14 cellular contexts compared by ENCODE assay signal in the genomic region with DNA sequence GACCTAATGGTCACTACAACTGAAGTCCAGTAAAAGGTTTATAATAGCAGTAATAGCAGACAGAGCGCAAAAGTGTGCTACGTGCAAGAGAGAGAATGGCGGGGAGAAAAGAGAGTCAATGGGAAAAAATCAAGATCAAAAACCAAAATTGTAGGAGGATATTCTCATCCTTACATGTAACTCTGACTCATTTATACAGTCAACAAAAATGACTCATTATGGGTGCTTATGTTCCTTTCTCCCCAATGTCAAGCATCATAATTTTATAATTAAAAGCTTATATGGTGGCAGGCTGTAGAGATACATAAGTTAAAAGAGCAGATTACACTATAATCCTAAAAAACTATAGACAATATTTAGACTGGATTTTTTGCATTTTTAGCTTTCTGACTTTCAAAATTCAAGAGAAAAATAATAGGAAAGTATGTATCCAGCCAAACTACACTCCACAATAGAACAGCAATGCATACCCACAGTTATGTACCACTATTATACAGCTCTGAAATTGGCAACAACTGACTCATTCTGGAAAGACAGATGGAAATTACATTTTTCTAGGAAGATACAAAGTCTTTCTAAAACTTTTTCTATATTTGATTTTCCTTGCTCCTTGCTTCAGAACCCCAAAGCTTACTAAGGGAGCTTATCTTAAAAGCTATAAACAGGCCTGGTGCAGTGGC.
A peak's percentile ranks its signal among the peaks of the same experiment; 100 is the strongest.
DNase-seq lines count a peak whose midpoint lies in the region; ATAC-seq and TF ChIP-seq lines count a peak whose summit lies in the region.
"Had no signal": no experiment of that assay in that cellular context is flagged by ENCODE, and none has a peak within 500 bp of the region (broad histone marks: within the 10 kb centered on the region; RNA-seq: fewer than 3 reads in every experiment).

No MANE protein-coding gene starts in this region.

- TF ChIP-seq POLR2A in sigmoid colon (IDR thresholded peaks at IDR 0.05) = no peak

- no peaks in the 10 kb centered on the region for H3K9me3 Mint-ChIP-seq in activated naive CD8-positive, alpha-beta T cell treated with anti-CD3 and anti-CD28 coated beads, Interleukin-2, amount 10 ng/mL, durations not matched to agents 7 days and 5 days
- H3K9me3 Mint-ChIP-seq in activated naive CD8-positive, alpha-beta T cell treated with anti-CD3 and anti-CD28 coated beads for 36 hours = no peaks in the 10 kb centered on the region
- H3K9me3 Mint-ChIP-seq in WTC11 = no peaks in the 10 kb centered on the region

- DNase-seq in activated naive CD8-positive, alpha-beta T cell treated with anti-CD3 and anti-CD28 coated beads, Interleukin-2, amount 10 ng/mL, durations not matched to agents 7 days and 5 days = no peak
- DNase-seq in activated naive CD8-positive, alpha-beta T cell treated with anti-CD3 and anti-CD28 coated beads for 36 hours = no peak
- peak; percentile 67 for DNase-seq in fibroblast of peridontal ligament (ENCODE audit: extremely low read depth)
- DNase-seq in sigmoid colon = no peak
- no peak for DNase-seq in WTC11 (ENCODE audit: low spot score)
- DNase-seq in activated CD4-positive, CD25-positive, alpha-beta regulatory T cell treated with anti-CD3 and anti-CD28 coated beads, Interleukin-2, amount 50 U/mL, for 72 hours = no peak
- no peak for DNase-seq in posterior vena cava (ENCODE audit: low spot score)
- DNase-seq: cortex of kidney, foreskin melanocyte, NCI-H1436, NCI-H510A treated with DMSO at 0.1 percent for 48 hours, SIG-M5 had no signal

- no peaks in the 10 kb centered on the region for H3K9me3 ChIP-seq in sigmoid colon
- H3K9me3 ChIP-seq: thoracic aorta had no signal

- no peaks in the 10 kb centered on the region for H3K27me3 Mint-ChIP-seq in activated naive CD8-positive, alpha-beta T cell treated with anti-CD3 and anti-CD28 coated beads, Interleukin-2, amount 10 ng/mL, durations not matched to agents 7 days and 5 days
- no peaks in the 10 kb centered on the region for H3K27me3 Mint-ChIP-seq in activated naive CD8-positive, alpha-beta T cell treated with anti-CD3 and anti-CD28 coated beads for 36 hours
- H3K27me3 Mint-ChIP-seq in WTC11 (ENCODE audit: low read depth) = no peaks in the 10 kb centered on the region

- no peak for TF ChIP-seq CTCF in sigmoid colon (IDR thresholded peaks at IDR 0.05)
- no peak for TF ChIP-seq CTCF in WTC11 (IDR thresholded peaks at IDR 0.05)

- peaks cover 5% of the 10 kb centered on the region for H3K4me1 Mint-ChIP-seq in activated naive CD8-positive, alpha-beta T cell treated with anti-CD3 and anti-CD28 coated beads, Interleukin-2, amount 10 ng/mL, durations not matched to agents 7 days and 5 days
- H3K4me1 Mint-ChIP-seq in activated naive CD8-positive, alpha-beta T cell treated with anti-CD3 and anti-CD28 coated beads for 36 hours = peaks cover 13% of the 10 kb centered on the region
- H3K4me1 Mint-ChIP-seq in WTC11 = peaks cover 40% of the 10 kb centered on the region

- CTCF ChIA-PET in WTC11 (lab: Charles Lee) = no interaction called here

- no peak for ATAC-seq in activated naive CD8-positive, alpha-beta T cell treated with anti-CD3 and anti-CD28 coated beads, Interleukin-2, amount 10 ng/mL, durations not matched to agents 7 days and 5 days (ENCODE audit: low read depth)
- ATAC-seq in SK-N-SH treated with all-trans-retinoic acid at 6 μM for 48 hours (peak; percentile 67), WTC11 (no peak)

- POLR2A ChIA-PET in activated naive CD8-positive, alpha-beta T cell treated with anti-CD3 and anti-CD28 coated beads, Interleukin-2, amount 10 ng/mL, durations not matched to agents 7 days and 5 days (lab: Charles Lee) = interaction anchor here (0.6 to 0.8 kb wide), 2 partner anchors 28 to 41 kb away, joined by 3 to 5 read pairs; no protein-coding TSS in a partner anchor
- POLR2A ChIA-PET in WTC11 (lab: Charles Lee) = no interaction called here

- intact Hi-C loops in sigmoid colon (cut with DNase I) (no loop called here), posterior vena cava (cut with DNase I) (no loop called here)

- H3K4me3 ChIP-seq in sigmoid colon = no peak overlapping the region
- H3K4me3 ChIP-seq: thoracic aorta had no signal

- no peak for TF ChIP-seq EP300 in sigmoid colon (IDR thresholded peaks at IDR 0.05)

- no peak overlapping the region for H3K27ac ChIP-seq in sigmoid colon
- H3K27ac ChIP-seq: thoracic aorta had no signal

- peak overlapping the region; percentile 61 for H3K27ac Mint-ChIP-seq in activated naive CD8-positive, alpha-beta T cell treated with anti-CD3 and anti-CD28 coated beads, Interleukin-2, amount 10 ng/mL, durations not matched to agents 7 days and 5 days
- no peak overlapping the region for H3K27ac Mint-ChIP-seq in activated naive CD8-positive, alpha-beta T cell treated with anti-CD3 and anti-CD28 coated beads for 36 hours
- no peak overlapping the region for H3K27ac Mint-ChIP-seq in WTC11

- H3K4me1 ChIP-seq in sigmoid colon = peaks cover 0 to 53% (median 26%) of the 10 kb centered on the region in 4 donors

- H3K27me3 ChIP-seq in sigmoid colon = no peaks in the 10 kb centered on the region

- peaks cover 0 to 4% (median 0%) of the 10 kb centered on the region in 4 donors for H3K36me3 ChIP-seq in sigmoid colon
- H3K36me3 ChIP-seq: thoracic aorta had no signal

- H3K4me3 Mint-ChIP-seq in activated naive CD8-positive, alpha-beta T cell treated with anti-CD3 and anti-CD28 coated beads, Interleukin-2, amount 10 ng/mL, durations not matched to agents 7 days and 5 days = no peak overlapping the region
- H3K4me3 Mint-ChIP-seq in activated naive CD8-positive, alpha-beta T cell treated with anti-CD3 and anti-CD28 coated beads for 36 hours = no peak overlapping the region
- H3K4me3 Mint-ChIP-seq in WTC11 = no peak overlapping the region

- H3K36me3 Mint-ChIP-seq in activated naive CD8-positive, alpha-beta T cell treated with anti-CD3 and anti-CD28 coated beads, Interleukin-2, amount 10 ng/mL, durations not matched to agents 7 days and 5 days = peaks cover 42% of the 10 kb centered on the region
- H3K36me3 Mint-ChIP-seq in activated naive CD8-positive, alpha-beta T cell treated with anti-CD3 and anti-CD28 coated beads for 36 hours = peaks cover 16% of the 10 kb centered on the region
- H3K36me3 Mint-ChIP-seq in WTC11 = 0 out of 2 replicates have a peak, but pooled peaks cover 3% of the 10 kb centered on the region

- WGBS in sigmoid colon, 2 donors = 95 to 96% methylated on average over 3 of the region's 3 CpGs

TF ChIP-seq in SK-N-SH treated with all-trans-retinoic acid at 6 μM for 48 hours, 23 proteins besides CTCF, POLR2A, EP300 and RAD21 (continues in another document):
- TF ChIP-seq ISL1 (CRISPR knock-in tag; IDR thresholded peaks at IDR 0.05) = no peak
- TF ChIP-seq ZNF8 (CRISPR knock-in tag; IDR thresholded peaks at IDR 0.05) = no peak
- TF ChIP-seq ZNF70 (CRISPR knock-in tag; IDR thresholded peaks at IDR 0.05) = no peak
- no peak for TF ChIP-seq CSDC2 (CRISPR knock-in tag; IDR thresholded peaks at IDR 0.05)
- TF ChIP-seq ARNTL (CRISPR knock-in tag; IDR thresholded peaks at IDR 0.05; ENCODE audit: borderline replicate concordance, low read depth) = no peak
- no peak for TF ChIP-seq ESRRG (CRISPR knock-in tag; IDR thresholded peaks at IDR 0.05)
- TF ChIP-seq SNAI2 (CRISPR knock-in tag; IDR thresholded peaks at IDR 0.05) = no peak
- no peak for TF ChIP-seq OSR1 (CRISPR knock-in tag; IDR thresholded peaks at IDR 0.05)
- TF ChIP-seq TCF4 (CRISPR knock-in tag; IDR thresholded peaks at IDR 0.05; ENCODE audit: borderline replicate concordance) = no peak
- no peak for TF ChIP-seq RARB (CRISPR knock-in tag; IDR thresholded peaks at IDR 0.05)
- TF ChIP-seq TOX (CRISPR knock-in tag; IDR thresholded peaks at IDR 0.05; ENCODE audit: borderline replicate concordance) = no peak
- TF ChIP-seq BACH2 (CRISPR knock-in tag; IDR thresholded peaks at IDR 0.05; ENCODE audit: borderline replicate concordance) = no peak
- no peak for TF ChIP-seq GLIS3 (CRISPR knock-in tag; IDR thresholded peaks at IDR 0.05)

TF ChIP-seq in WTC11, 78 proteins besides CTCF, POLR2A, EP300 and RAD21 (continues in another document):
- TF ChIP-seq, protein P1, sequence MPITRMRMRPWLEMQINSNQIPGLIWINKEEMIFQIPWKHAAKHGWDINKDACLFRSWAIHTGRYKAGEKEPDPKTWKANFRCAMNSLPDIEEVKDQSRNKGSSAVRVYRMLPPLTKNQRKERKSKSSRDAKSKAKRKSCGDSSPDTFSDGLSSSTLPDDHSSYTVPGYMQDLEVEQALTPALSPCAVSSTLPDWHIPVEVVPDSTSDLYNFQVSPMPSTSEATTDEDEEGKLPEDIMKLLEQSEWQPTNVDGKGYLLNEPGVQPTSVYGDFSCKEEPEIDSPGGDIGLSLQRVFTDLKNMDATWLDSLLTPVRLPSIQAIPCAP (CRISPR knock-in tag; IDR thresholded peaks at IDR 0.05) = no peak
- TF ChIP-seq GABPB1 (CRISPR knock-in tag; IDR thresholded peaks at IDR 0.05) (no peak), PRRX2 (CRISPR knock-in tag; IDR thresholded peaks at IDR 0.05) (no peak), CBFB (CRISPR knock-in tag; IDR thresholded peaks at IDR 0.05; ENCODE audit: low read depth) (no peak), TP53 (CRISPR knock-in tag; IDR thresholded peaks at IDR 0.05) (no peak)
- TF ChIP-seq, protein P2, sequence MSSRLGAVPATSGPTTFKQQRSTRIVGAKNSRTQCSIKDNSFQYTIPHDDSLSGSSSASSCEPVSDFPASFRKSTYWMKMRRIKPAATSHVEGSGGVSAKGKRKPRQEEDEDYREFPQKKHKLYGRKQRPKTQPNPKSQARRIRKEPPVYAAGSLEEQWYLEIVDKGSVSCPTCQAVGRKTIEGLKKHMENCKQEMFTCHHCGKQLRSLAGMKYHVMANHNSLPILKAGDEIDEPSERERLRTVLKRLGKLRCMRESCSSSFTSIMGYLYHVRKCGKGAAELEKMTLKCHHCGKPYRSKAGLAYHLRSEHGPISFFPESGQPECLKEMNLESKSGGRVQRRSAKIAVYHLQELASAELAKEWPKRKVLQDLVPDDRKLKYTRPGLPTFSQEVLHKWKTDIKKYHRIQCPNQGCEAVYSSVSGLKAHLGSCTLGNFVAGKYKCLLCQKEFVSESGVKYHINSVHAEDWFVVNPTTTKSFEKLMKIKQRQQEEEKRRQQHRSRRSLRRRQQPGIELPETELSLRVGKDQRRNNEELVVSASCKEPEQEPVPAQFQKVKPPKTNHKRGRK (CRISPR knock-in tag; IDR thresholded peaks at IDR 0.05; ENCODE audit: borderline replicate concordance) = no peak
